ENCODE assay signal across 21 cellular contexts in the genomic region with DNA sequence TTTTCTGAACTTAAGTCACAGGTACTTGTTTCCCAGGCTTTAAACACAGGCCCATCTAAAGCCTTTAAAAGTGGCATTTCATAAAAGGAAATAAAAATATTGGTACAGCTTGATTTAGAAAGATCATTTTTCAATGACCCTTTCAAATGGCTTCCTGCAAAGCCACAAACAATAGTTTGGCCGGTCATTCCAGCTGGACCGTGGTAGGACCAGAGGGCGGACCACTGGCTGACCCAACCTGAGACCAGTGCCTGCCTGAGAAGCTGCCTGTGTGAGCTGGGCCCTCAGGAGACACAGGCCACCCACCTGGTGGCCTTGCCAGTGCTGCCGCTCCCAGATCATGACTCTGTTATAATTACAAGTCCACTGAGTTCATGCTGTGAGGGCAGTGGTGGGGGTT.
"Had no signal": no experiment of that assay in that cellular context is flagged by ENCODE, and none has a peak within 500 bp of the region (broad histone marks: within the 10 kb centered on the region; RNA-seq: fewer than 3 reads in every experiment).

No MANE protein-coding gene starts in this region.

- H3K27ac ChIP-seq: foreskin keratinocyte, left lung, neural progenitor cell, ovary, sigmoid colon, thyroid gland had no signal

- H3K4me3 Mint-ChIP-seq: activated CD4-positive, alpha-beta T cell treated with anti-CD3 and anti-CD28 coated beads for 36 hours; activated naive CD8-positive, alpha-beta T cell treated with anti-CD3 and anti-CD28 coated beads for 36 hours; brain; naive thymus-derived CD4-positive, alpha-beta T cell; neural progenitor cell; stimulated activated memory B cell treated with anti-CD40 and anti-IgM and Interleukin-4, amounts not matched to agents 10 μg/mL and 1 μg/mL and 100 μg/mL, for 72 hours; T-cell; WTC11 had no signal

- H3K4me1 ChIP-seq: foreskin keratinocyte, left lung, thyroid gland had no signal

- H3K27ac Mint-ChIP-seq: activated CD4-positive, alpha-beta T cell treated with anti-CD3 and anti-CD28 coated beads for 36 hours; activated naive CD8-positive, alpha-beta T cell treated with anti-CD3 and anti-CD28 coated beads for 36 hours; naive thymus-derived CD4-positive, alpha-beta T cell; neural progenitor cell; stimulated activated memory B cell treated with anti-CD40 and anti-IgM and Interleukin-4, amounts not matched to agents 10 μg/mL and 1 μg/mL and 100 μg/mL, for 72 hours; T-cell; WTC11 had no signal

- ATAC-seq: activated CD4-positive, alpha-beta T cell treated with anti-CD3 and anti-CD28 coated beads for 36 hours; foreskin keratinocyte; left lung; naive thymus-derived CD4-positive, alpha-beta T cell; stimulated activated memory B cell treated with anti-CD40 and anti-IgM and Interleukin-4, amounts not matched to agents 10 μg/mL and 1 μg/mL and 100 μg/mL, for 72 hours; T-cell; WTC11 had no signal

- H3K4me1 Mint-ChIP-seq: activated CD4-positive, alpha-beta T cell treated with anti-CD3 and anti-CD28 coated beads for 36 hours; activated naive CD8-positive, alpha-beta T cell treated with anti-CD3 and anti-CD28 coated beads for 36 hours; stimulated activated memory B cell treated with anti-CD40 and anti-IgM and Interleukin-4, amounts not matched to agents 10 μg/mL and 1 μg/mL and 100 μg/mL, for 72 hours; T-cell had no signal

- H3K4me3 ChIP-seq: left lung, neural progenitor cell, ovary, sigmoid colon, thyroid gland had no signal

- H3K27me3 Mint-ChIP-seq: activated CD4-positive, alpha-beta T cell treated with anti-CD3 and anti-CD28 coated beads for 36 hours; activated naive CD8-positive, alpha-beta T cell treated with anti-CD3 and anti-CD28 coated beads for 36 hours; stimulated activated memory B cell treated with anti-CD40 and anti-IgM and Interleukin-4, amounts not matched to agents 10 μg/mL and 1 μg/mL and 100 μg/mL, for 72 hours; T-cell had no signal

- H3K9me3 ChIP-seq: left lung, ovary, sigmoid colon, SK-N-SH, thyroid gland had no signal

- H3K36me3 ChIP-seq: left lung, neural progenitor cell, ovary, sigmoid colon, thyroid gland had no signal

- DNase-seq: activated CD4-positive, alpha-beta T cell treated with anti-CD3 and anti-CD28 coated beads for 36 hours; activated CD4-positive, alpha-beta T cell treated with anti-CD3 and anti-CD28 coated beads, Interleukin-2, amount 50 U/mL, for 48 hours; activated naive CD8-positive, alpha-beta T cell treated with anti-CD3 and anti-CD28 coated beads for 36 hours; activated T-cell treated with anti-CD3 and anti-CD28 coated beads for 4 hours; amygdala; central memory CD4-positive, alpha-beta T cell; foreskin keratinocyte; kidney; left lung; mesenchymal stem cell; naive thymus-derived CD4-positive, alpha-beta T cell; ovary; sigmoid colon; SK-N-SH; stimulated activated CD4-positive, alpha-beta T cell treated with anti-CD3 and anti-CD28 coated beads, Interleukin-4, amount 100 ng/mL, for 4 hours; T-cell; thyroid gland had no signal

- H3K27me3 ChIP-seq: foreskin keratinocyte, left lung, neural progenitor cell, ovary, sigmoid colon, thyroid gland had no signal

- H3K9me3 Mint-ChIP-seq: activated naive CD8-positive, alpha-beta T cell treated with anti-CD3 and anti-CD28 coated beads for 36 hours; naive thymus-derived CD4-positive, alpha-beta T cell; stimulated activated memory B cell treated with anti-CD40 and anti-IgM and Interleukin-4, amounts not matched to agents 10 μg/mL and 1 μg/mL and 100 μg/mL, for 72 hours; T-cell had no signal

- H3K36me3 Mint-ChIP-seq: activated naive CD8-positive, alpha-beta T cell treated with anti-CD3 and anti-CD28 coated beads for 36 hours; naive thymus-derived CD4-positive, alpha-beta T cell; neural progenitor cell; stimulated activated memory B cell treated with anti-CD40 and anti-IgM and Interleukin-4, amounts not matched to agents 10 μg/mL and 1 μg/mL and 100 μg/mL, for 72 hours; T-cell had no signal
